ENCODE assay signal across 9 cellular contexts in genomic region chr19:43759515-43759914, GRCh38. TPM values are rescaled to one million over a fixed set of nuclear protein-coding genes. Genes with fewer than 3 reads are reported as not detected.
A peak's percentile ranks its signal among the peaks of the same experiment; 100 is the strongest.
DNase-seq lines count a peak whose midpoint lies in the region; ATAC-seq and TF ChIP-seq lines count a peak whose summit lies in the region.
"Had no signal": no experiment of that assay in that cellular context is flagged by ENCODE, and none has a peak within 500 bp of the region (broad histone marks: within the 10 kb centered on the region; RNA-seq: fewer than 3 reads in every experiment).

No MANE protein-coding gene starts in this region.

- no peaks in the 10 kb centered on the region for H3K36me3 ChIP-seq in GM23248 (ENCODE audit: low read depth)
- no peaks in the 10 kb centered on the region for H3K36me3 ChIP-seq in H7 (replicated peaks; ENCODE audit: control insufficient read depth, insufficient read depth, low read length)
- no peaks in the 10 kb centered on the region for H3K36me3 ChIP-seq in psoas muscle (ENCODE audit: insufficient read depth in 1 of 2, low read depth in 1 of 2)

- peak overlapping the region; percentile 71 for H3K27ac ChIP-seq in GM23248
- H3K27ac ChIP-seq in psoas muscle, result no peak overlapping the region

- H3K4me2 ChIP-seq in GM23248 (ENCODE audit: unreplicated experiment), result peak overlapping the region; percentile 29

- H3K27me3 ChIP-seq in GM23248 (replicated peaks; ENCODE audit: insufficient read depth) (no peaks in the 10 kb centered on the region), H7 (ENCODE audit: control insufficient read depth, insufficient read depth, low read length) (no peaks in the 10 kb centered on the region), psoas muscle (ENCODE audit: insufficient read depth in 3 of 3, low read length in 2 of 3) (no peaks in the 10 kb centered on the region)

- H3K9ac ChIP-seq in GM23248, result peak overlapping the region; percentile 16; the same call in 1 of the 2 replicates

- H4K20me1 ChIP-seq in GM23248 (ENCODE audit: insufficient read depth), result no peaks in the 10 kb centered on the region

- H3K4me3 ChIP-seq in AG10803 (ENCODE audit: low read length) (no peak overlapping the region), GM23248 (no peak overlapping the region), H7 (ENCODE audit: insufficient read depth, low read depth, low read length) (no peak overlapping the region), psoas muscle (no peak overlapping the region)

- DNase-seq in AG10803 (ENCODE audit: low read depth) (peak; percentile 69), GM23248 (peak; percentile 93), SW 1271 (lab: John Stamatoyannopoulos, UW) (peak; percentile 65 to 81), fibroblast of the conjunctiva (ENCODE audit: low read depth) (peak; percentile 43), H7 (no peak), psoas muscle (no peak)
- DNase-seq in stimulated activated naive CD4-positive, alpha-beta T cell (lab: John Stamatoyannopoulos, UW), result no peak
- DNase-seq: activated CD4-positive, alpha-beta T cell treated with anti-CD3 and anti-CD28 coated beads, Interleukin-2, amount 50 U/mL, for 1 hour had no signal

- ATAC-seq in psoas muscle (no peak), GM18868 (IDR thresholded peaks at IDR 0.05; ENCODE audit: unreplicated experiment) (no peak)

- intact Hi-C loops in psoas muscle (cut with DNase I), result no loop called here

- no peaks in the 10 kb centered on the region for H3K79me2 ChIP-seq in GM23248 (ENCODE audit: insufficient read depth)

- no peak overlapping the region for H2AFZ ChIP-seq in GM23248

- H3K9me3 ChIP-seq in GM23248 (ENCODE audit: low read depth), result no peaks in the 10 kb centered on the region
- no peaks in the 10 kb centered on the region for H3K9me3 ChIP-seq in psoas muscle

- in situ Hi-C loops in GM23248 (cut with MboI), result no loop called here

- TF ChIP-seq CTCF in AG10803 (conservative IDR thresholded peaks at IDR 0.05; ENCODE audit: low read length) (peak; percentile 67), psoas muscle (IDR thresholded peaks at IDR 0.05) (no peak)

- 31% methylated on average over 5 of the region's 5 CpGs for WGBS in GM23248 (ENCODE audit: low coverage in 1 of 2, low lambda C conversion rate in 2 of 2, missing lambda C conversion rate in 2 of 2), 2 experiments
- WGBS in psoas muscle, 3 donors, result 75 to 81% (median 76%) methylated on average over 5 of the region's 5 CpGs

- no peaks in the 10 kb centered on the region for H3K9me2 ChIP-seq in GM23248 (ENCODE audit: insufficient read depth)

- H3F3A ChIP-seq in GM23248 (ENCODE audit: insufficient read depth), result peaks cover 61% of the 10 kb centered on the region

- H3K4me1 ChIP-seq in GM23248 (ENCODE audit: insufficient read depth), result peaks cover 77% of the 10 kb centered on the region
- H3K4me1 ChIP-seq in psoas muscle, result peaks cover 3% of the 10 kb centered on the region

RNA-seq across cellular contexts. Expression of gene SMG9, which starts 4.8 kb away (rescaled TPM):
- 11.5 and 13.0 TPM in 2 replicates for total RNA-seq in GM23248 (2014; rRNA removed; shearing (Covaris generic))
- polyA plus RNA-seq in GM23248 (2016; fragmentation: Nextera tagmentation; extraction: Ambion mirVana) (23.2 and 25.7 TPM in 2 replicates), psoas muscle (10 to 100 TPM; 10.1 to 29.1 (median 13.7) TPM)
- total RNA-seq in H7 (2014; rRNA removed; shearing (Covaris generic)), result 23.4 and 33.6 TPM in 2 replicates
- 10 to 100 TPM; 11.6 to 27.1 (median 15.1) TPM for total RNA-seq in psoas muscle

RNA-seq across cellular contexts. Expression of gene KCNN4, which starts 21.3 kb away (rescaled TPM):
- total RNA-seq in GM23248 (2014; rRNA removed; shearing (Covaris generic)), result 8.7 and 13.7 TPM in 2 replicates
- polyA plus RNA-seq in GM23248 (2016; fragmentation: Nextera tagmentation; extraction: Ambion mirVana) (9.4 and 11.9 TPM in 2 replicates), psoas muscle (under 1 TPM; 0.09 to 0.43 (median 0.21) TPM)
- 0.62 and 1.1 TPM in 2 replicates for total RNA-seq in H7 (2014; rRNA removed; shearing (Covaris generic))
- under 1 TPM; 0.26 to 0.89 (median 0.40) TPM for total RNA-seq in psoas muscle

RNA-seq across cellular contexts. Expression of gene LYPD5, which starts 42.7 kb away (rescaled TPM):
- 0.32 and 0.76 TPM in 2 replicates for total RNA-seq in GM23248 (2014; rRNA removed; shearing (Covaris generic))
- polyA plus RNA-seq in GM23248 (2016; fragmentation: Nextera tagmentation; extraction: Ambion mirVana) (1.1 and 1.4 TPM in 2 replicates), psoas muscle (under 1 TPM; 0.22 to 0.27 (median 0.26) TPM)
- 0.21 and 1.8 TPM in 2 replicates for total RNA-seq in H7 (2014; rRNA removed; shearing (Covaris generic))
- total RNA-seq in psoas muscle, result under 1 TPM; 0.23 to 0.79 (median 0.58) TPM

RNA-seq across cellular contexts. Expression of gene IRGC, which starts 43.6 kb away (rescaled TPM):
- total RNA-seq in GM23248 (2014; rRNA removed; shearing (Covaris generic)), result not detected in 2 replicates
- polyA plus RNA-seq in GM23248 (2016; fragmentation: Nextera tagmentation; extraction: Ambion mirVana) (not detected in 2 replicates), psoas muscle (not detected)
- total RNA-seq in H7 (2014; rRNA removed; shearing (Covaris generic)), result not detected in 2 replicates
- total RNA-seq in psoas muscle, result not detected

Comparison
In these comparisons a context has a peak if more than half of its experiments do, and no peak if none do; other contexts are left out.
1. DNase-seq: peak in AG10803 (single experiment), GM23248 (single experiment), SW 1271 (2 of 2) and fibroblast of the conjunctiva (single experiment); none in H7 (single experiment), psoas muscle (0 of 2) and stimulated activated naive CD4-positive, alpha-beta T cell (0 of 6).